Comparison of ENCODE assay signal across 8 cellular contexts in genomic region chr22:31291403-31291715, GRCh38. TPM values are rescaled to one million over a fixed set of nuclear protein-coding genes. Genes with fewer than 3 reads are reported as not detected.
DNase-seq lines count a peak whose midpoint lies in the region; ATAC-seq, FAIRE-seq and TF ChIP-seq lines count a peak whose summit lies in the region.

No MANE protein-coding gene starts in this region.

- H2AFZ ChIP-seq in SU-DHL-6 (ENCODE audit: low read depth, low read length, severe bottlenecking) (peak overlapping the region; percentile 23), parathyroid adenoma (peak overlapping the region; percentile 61)

- H3K27ac ChIP-seq in SU-DHL-6 (ENCODE audit: low read depth, low read length) (peak overlapping the region; percentile 97), parathyroid adenoma (peak overlapping the region; percentile 65)

- no peaks in the 10 kb centered on the region for H4K20me1 ChIP-seq in SU-DHL-6 (ENCODE audit: low read depth, low read length)

- DNase-seq in fibroblast of peridontal ligament (ENCODE audit: extremely low read depth) (peak; percentile 9), G401 (ENCODE audit: low spot score) (no peak), GM12891 (ENCODE audit: insufficient read length, low spot score) (no peak)

- ATAC-seq in GM18858 (IDR thresholded peaks at IDR 0.05; ENCODE audit: unreplicated experiment) (no peak), HG03196 (IDR thresholded peaks at IDR 0.05; ENCODE audit: unreplicated experiment) (no peak)

- H3K79me2 ChIP-seq in SU-DHL-6 (ENCODE audit: insufficient read depth, low read length) (no peaks in the 10 kb centered on the region), parathyroid adenoma (no peaks in the 10 kb centered on the region)

- H3K36me3 ChIP-seq in SU-DHL-6 (ENCODE audit: low read length) = no peaks in the 10 kb centered on the region
- H3K36me3 ChIP-seq in parathyroid adenoma (ENCODE audit: control insufficient read depth, insufficient read depth, low read length) = no peaks in the 10 kb centered on the region

- peak overlapping the region; percentile 53; the same call in 1 of the 2 replicates for H3K4me3 ChIP-seq in GM08714 (ENCODE audit: low read length)
- peak overlapping the region; percentile 53 for H3K4me3 ChIP-seq in SU-DHL-6 (ENCODE audit: insufficient read depth, low read length, poor library complexity, severe bottlenecking)
- H3K4me3 ChIP-seq in parathyroid adenoma (ENCODE audit: low read depth, low read length) = peak overlapping the region; percentile 72

- peaks cover 46% of the 10 kb centered on the region for H3F3A ChIP-seq in SU-DHL-6 (ENCODE audit: insufficient read depth)

- H3K9me3 ChIP-seq in SU-DHL-6 (ENCODE audit: insufficient read depth, low read length) (no peaks in the 10 kb centered on the region), parathyroid adenoma (ENCODE audit: control insufficient read depth, low read length) (no peaks in the 10 kb centered on the region)

- peak overlapping the region; percentile 75 for H3K9ac ChIP-seq in SU-DHL-6 (ENCODE audit: low read length)
- H3K9ac ChIP-seq in parathyroid adenoma = no peak overlapping the region

- TF ChIP-seq POLR2A in GM12891 (IDR thresholded peaks at IDR 0.05; ENCODE audit: low read depth, low read length) = no peak

- H3K4me2 ChIP-seq in SU-DHL-6 (ENCODE audit: low read depth, low read length, poor library complexity, severe bottlenecking) (peak overlapping the region; percentile 100), parathyroid adenoma (ENCODE audit: low read length) (peak overlapping the region; percentile 75)

- in situ Hi-C loops in G401 (cut with HindIII; ENCODE audit: low sequenced_read_pairs) = no loop called here

- peaks cover 5% of the 10 kb centered on the region for H3K4me1 ChIP-seq in parathyroid adenoma

- no peak for TF ChIP-seq CTCF in SU-DHL-6 (IDR thresholded peaks at IDR 0.05; ENCODE audit: insufficient read depth, low read length, poor library complexity, severe bottlenecking)
- no peak for TF ChIP-seq CTCF in parathyroid adenoma (IDR thresholded peaks at IDR 0.05)

- no peak for FAIRE-seq in GM12891 (lab: Jason Lieb, UNC)

- H3K27me3 ChIP-seq in SU-DHL-6 (ENCODE audit: low read length) (no peaks in the 10 kb centered on the region), parathyroid adenoma (ENCODE audit: control insufficient read depth, insufficient read depth, low read length) (no peaks in the 10 kb centered on the region)

- H3K9me2 ChIP-seq in SU-DHL-6 (replicated peaks; ENCODE audit: insufficient read depth, low read length) = no peaks in the 10 kb centered on the region

TF ChIP-seq in GM12891, 5 proteins besides CTCF, POLR2A, EP300 and RAD21:
- TF ChIP-seq POU2F2 (IDR thresholded peaks at IDR 0.05; ENCODE audit: low read depth, low read length) (no peak), PAX5 (IDR thresholded peaks at IDR 0.05; ENCODE audit: insufficient read depth, low read length, severe bottlenecking) (no peak), SPI1 (IDR thresholded peaks at IDR 0.05; ENCODE audit: low read depth, low read length) (no peak), TAF1 (IDR thresholded peaks at IDR 0.05; ENCODE audit: low read depth, low read length) (no peak), POLR2AphosphoS5 (IDR thresholded peaks at IDR 0.05; ENCODE audit: low read depth, low read length) (no peak)
TF ChIP-seq in GM12891: peak in this region for 0.

RNA-seq across cellular contexts. Expression of gene PIK3IP1, which starts 0.9 kb away (rescaled TPM):
- total RNA-seq in G401 (2014; rRNA removed; shearing (Covaris generic)) = 9.3 and 12.5 TPM in 2 replicates
- 5.3 TPM for polyA plus RNA-seq in GM12891 (2012; ENCODE audit: low read depth, missing spikeins)

RNA-seq across cellular contexts. Expression of gene PATZ1, which starts 54.8 kb away (rescaled TPM):
- total RNA-seq in G401 (2014; rRNA removed; shearing (Covaris generic)) = 30.2 and 30.8 TPM in 2 replicates
- 14.3 TPM for polyA plus RNA-seq in GM12891 (2012; ENCODE audit: low read depth, missing spikeins)
